ENCODE assay signal across 11 cellular contexts in the genomic region with DNA sequence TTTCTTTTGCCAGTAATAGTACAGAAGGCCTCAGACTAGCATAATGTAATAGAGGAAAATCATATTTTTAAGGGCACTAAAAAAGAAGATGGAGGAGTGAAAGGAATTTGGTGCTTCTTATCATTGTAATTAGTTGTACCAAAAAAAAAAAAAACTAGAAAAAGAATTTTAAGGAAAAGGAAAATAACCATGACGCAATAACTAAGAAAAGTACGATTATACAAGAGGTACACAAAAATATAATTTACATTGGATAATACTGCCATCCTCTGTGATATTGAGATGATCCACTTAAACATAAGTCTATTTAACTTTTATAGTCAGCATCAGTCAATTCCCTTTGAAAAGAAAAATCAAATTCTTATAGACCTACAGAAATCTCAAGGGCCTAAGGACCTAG.
"Had no signal": no experiment of that assay in that cellular context is flagged by ENCODE, and none has a peak within 500 bp of the region (broad histone marks: within the 10 kb centered on the region; RNA-seq: fewer than 3 reads in every experiment).

No MANE protein-coding gene starts in this region.

- H3K4me1 ChIP-seq: HAP-1 had no signal

- FAIRE-seq: H1, H54 had no signal

- ATAC-seq: GM23338, HCT116 had no signal

- H3K27ac ChIP-seq: GM23248 had no signal

- H3K36me3 ChIP-seq: HAP-1 had no signal

- DNase-seq: GM23248, GOT3, H7, H9, HCEC 1CT, HFFc6 had no signal

- H3K9ac ChIP-seq: GM23248 had no signal

- H3K4me2 ChIP-seq: GM23338 had no signal

- H2AFZ ChIP-seq: GM23248, GM23338 had no signal

- H3K4me3 ChIP-seq: GM23248, GM23338, HAP-1 had no signal
